Comparison of ENCODE assay signal across 9 cellular contexts in genomic region chr1:191388283-191388682, GRCh38.
"Had no signal": no experiment of that assay in that cellular context is flagged by ENCODE, and none has a peak within 500 bp of the region (broad histone marks: within the 10 kb centered on the region; RNA-seq: fewer than 3 reads in every experiment).

No MANE protein-coding gene starts in this region.

- H3K4me3 ChIP-seq: GM23248, HAP-1 had no signal

- H3K4me1 Mint-ChIP-seq: IgD-negative memory B cell had no signal

- H3K4me1 ChIP-seq: HAP-1 had no signal

- H3K27me3 Mint-ChIP-seq: IgD-negative memory B cell had no signal

- H3K9ac ChIP-seq: GM23248 had no signal

- H3K9me3 ChIP-seq: HAP-1 had no signal

- H3K36me3 Mint-ChIP-seq: IgD-negative memory B cell had no signal

- DNase-seq: GM23248, GOT3, H7, KG1 had no signal

- ATAC-seq: HCT116, HepG2 had no signal

- H3K27ac ChIP-seq: GM23248, HL-60 had no signal

- H3K36me3 ChIP-seq: HAP-1 had no signal

- H3K27ac Mint-ChIP-seq: IgD-negative memory B cell had no signal

- FAIRE-seq: HepG2 had no signal

- H3K4me3 Mint-ChIP-seq: IgD-negative memory B cell had no signal
